ENCODE assay signal across 9 cellular contexts in genomic region chr1:78617615-78618026, GRCh38. TPM values are rescaled to one million over a fixed set of nuclear protein-coding genes. Genes with fewer than 3 reads are reported as not detected.
DNase-seq lines count a peak whose midpoint lies in the region; ATAC-seq and TF ChIP-seq lines count a peak whose summit lies in the region.
"Had no signal": no experiment of that assay in that cellular context is flagged by ENCODE, and none has a peak within 500 bp of the region (broad histone marks: within the 10 kb centered on the region; RNA-seq: fewer than 3 reads in every experiment).

No MANE protein-coding gene starts in this region.

- H3K27me3 ChIP-seq in colonic mucosa (no peaks in the 10 kb centered on the region), liver (ENCODE audit: control insufficient read depth in 4 of 4, insufficient read depth in 4 of 4, low read length in 3 of 4) (no peaks in the 10 kb centered on the region)

- H3K27ac Mint-ChIP-seq in activated B cell treated with CpG ODN at 0.5 μM for 24 hours = peak overlapping the region; percentile 37
- H3K27ac Mint-ChIP-seq: IgD-negative memory B cell had no signal

- peak; percentile 94 to 96 for TF ChIP-seq RAD21 in liver (IDR thresholded peaks at IDR 0.05)

- H3K9me3 Mint-ChIP-seq in activated B cell treated with CpG ODN at 0.5 μM for 24 hours = no peaks in the 10 kb centered on the region
- H3K9me3 Mint-ChIP-seq: IgD-negative memory B cell had no signal

- H3K4me1 ChIP-seq in colonic mucosa (no peaks in the 10 kb centered on the region), liver (ENCODE audit: control insufficient read depth in 4 of 4, insufficient read depth in 4 of 4, low read length in 3 of 4) (peaks cover 0 to 16% (median 7%) of the 10 kb centered on the region in 4 donors)

- H3K4me1 Mint-ChIP-seq in activated B cell treated with CpG ODN at 0.5 μM for 24 hours = peaks cover 36% of the 10 kb centered on the region

- H3K9ac ChIP-seq in colonic mucosa (ENCODE audit: low read depth in 2 of 2, low read length in 2 of 2) (no peak overlapping the region), liver (ENCODE audit: low read depth in 1 of 2, low read length in 2 of 2) (no peak overlapping the region)

- H3K36me3 ChIP-seq in colonic mucosa (no peaks in the 10 kb centered on the region), liver (ENCODE audit: control insufficient read depth in 4 of 4, insufficient read depth in 3 of 4, low read depth in 1 of 4, low read length in 3 of 4) (no peaks in the 10 kb centered on the region)

- H3K27ac ChIP-seq in colonic mucosa = no peak overlapping the region
- no peak overlapping the region for H3K27ac ChIP-seq in liver (ENCODE audit: low read depth in 1 of 2, low read length in 2 of 2)

- no peak overlapping the region for H3K4me3 ChIP-seq in colonic mucosa
- no peak overlapping the region for H3K4me3 ChIP-seq in liver (ENCODE audit: low read depth in 1 of 3, low read length in 3 of 3)

- H3K9me3 ChIP-seq in colonic mucosa = no peaks in the 10 kb centered on the region
- H3K9me3 ChIP-seq in liver (ENCODE audit: control insufficient read depth in 4 of 4, low read length in 3 of 4) = no peaks in the 10 kb centered on the region

- no peaks in the 10 kb centered on the region for H3K27me3 Mint-ChIP-seq in activated B cell treated with CpG ODN at 0.5 μM for 24 hours
- H3K27me3 Mint-ChIP-seq: IgD-negative memory B cell had no signal

- ATAC-seq in GM18873 (IDR thresholded peaks at IDR 0.05; ENCODE audit: low FRiP score, unreplicated experiment) = peak; percentile 44
- ATAC-seq in HG03135 (IDR thresholded peaks at IDR 0.05; ENCODE audit: unreplicated experiment) = peak; percentile 50
- peak; percentile 71 for ATAC-seq in activated B cell treated with CpG ODN at 0.5 μM for 24 hours (ENCODE audit: low read depth)

- CTCF ChIA-PET in activated B cell treated with CpG ODN at 0.5 μM for 24 hours (lab: Charles Lee) = interaction anchor here (0.7 to 2.0 kb wide), 12 partner anchors 9 to 486 kb away, joined by 3 to 26 read pairs (median 6); no protein-coding TSS in a partner anchor

- DNase-seq in AG20443 (ENCODE audit: low spot score) (peak; percentile 79), NCI-H345 treated with DMSO at 0.1 percent for 48 hours (lab: John Stamatoyannopoulos, UW; ENCODE audit: unreplicated experiment) (peak; percentile 67), activated B cell treated with CpG ODN at 0.5 μM for 24 hours (no peak), colonic mucosa (peak; percentile 65)
- peak in 2 of 3 experiments; percentile 5 to 48 for DNase-seq in stimulated activated CD4-positive, alpha-beta T cell treated with anti-CD3 and anti-CD28 coated beads, TNF-alpha, amount 100 ng/mL, for 4 hours (ENCODE audit: low read depth in 3 of 3)

- POLR2A ChIA-PET in activated B cell treated with CpG ODN at 0.5 μM for 24 hours (lab: Charles Lee) = interaction anchor here (0.7 kb wide), 1 partner anchor 15 kb away, joined by 3 read pairs; no protein-coding TSS in a partner anchor

- TF ChIP-seq CTCF in activated B cell treated with CpG ODN at 0.5 μM for 24 hours (IDR thresholded peaks at IDR 0.05) (no peak), colonic mucosa (IDR thresholded peaks at IDR 0.05) (peak; percentile 77), liver (IDR thresholded peaks at IDR 0.05; ENCODE audit: low read depth, low read length, missing input control) (peak; percentile 90)

- intact Hi-C loops in activated B cell treated with CpG ODN at 0.5 μM for 24 hours (cut with micrococcal nuclease) (loop anchor here (1.0 to 5.0 kb wide), 3 partner anchors 59 to 735 kb away; no protein-coding TSS in a partner anchor), colonic mucosa (cut with DNase I) (loop anchor here (2.0 kb wide), 1 partner anchor 59 kb away; no protein-coding TSS in a partner anchor)

- H3K4me3 Mint-ChIP-seq in activated B cell treated with CpG ODN at 0.5 μM for 24 hours = no peak overlapping the region

- 40% methylated on average over 7 of the region's 7 CpGs for WGBS in liver

- no peaks in the 10 kb centered on the region for H3K36me3 Mint-ChIP-seq in activated B cell treated with CpG ODN at 0.5 μM for 24 hours (ENCODE audit: low read depth)
- H3K36me3 Mint-ChIP-seq: IgD-negative memory B cell had no signal

TF ChIP-seq in liver, 16 proteins besides CTCF, POLR2A, EP300 and RAD21:
- TF ChIP-seq RXRA (IDR thresholded peaks at IDR 0.05) (peak; percentile 7 to 36), HNF4A (conservative IDR thresholded peaks at IDR 0.05) (peak in 1 of 2 donors; percentile 26), YY1 (IDR thresholded peaks at IDR 0.05) (peak; percentile 51), TAF1 (conservative IDR thresholded peaks at IDR 0.05) (no peak), SP1 (IDR thresholded peaks at IDR 0.05) (peak; percentile 24), MAX (IDR thresholded peaks at IDR 0.05) (peak; percentile 78)

RNA-seq across cellular contexts. Expression of gene IFI44L, which starts 2.6 kb away (rescaled TPM):
- total RNA-seq in activated B cell treated with CpG ODN at 0.5 μM for 24 hours = 3.6 and 5.0 TPM in 2 replicates
- 1 to 10 TPM in 1 of 2 donors, under 1 TPM in 1; 0.74 to 2.1 TPM for total RNA-seq in colonic mucosa
- 1 to 10 TPM; 2.1 to 6.5 TPM for total RNA-seq in liver
- 1 to 10 TPM; 2.4 to 3.3 TPM for polyA plus RNA-seq in liver

RNA-seq across cellular contexts. Expression of gene IFI44, which starts 32.0 kb away (rescaled TPM):
- total RNA-seq in activated B cell treated with CpG ODN at 0.5 μM for 24 hours = 9.2 and 10.4 TPM in 2 replicates
- 1 to 10 TPM; 2.2 to 4.4 TPM for total RNA-seq in colonic mucosa
- 1 to 10 TPM; 5.9 to 9.0 TPM for total RNA-seq in liver
- 10 to 100 TPM; 10.3 to 17.9 TPM for polyA plus RNA-seq in liver
